In the genomic region with DNA sequence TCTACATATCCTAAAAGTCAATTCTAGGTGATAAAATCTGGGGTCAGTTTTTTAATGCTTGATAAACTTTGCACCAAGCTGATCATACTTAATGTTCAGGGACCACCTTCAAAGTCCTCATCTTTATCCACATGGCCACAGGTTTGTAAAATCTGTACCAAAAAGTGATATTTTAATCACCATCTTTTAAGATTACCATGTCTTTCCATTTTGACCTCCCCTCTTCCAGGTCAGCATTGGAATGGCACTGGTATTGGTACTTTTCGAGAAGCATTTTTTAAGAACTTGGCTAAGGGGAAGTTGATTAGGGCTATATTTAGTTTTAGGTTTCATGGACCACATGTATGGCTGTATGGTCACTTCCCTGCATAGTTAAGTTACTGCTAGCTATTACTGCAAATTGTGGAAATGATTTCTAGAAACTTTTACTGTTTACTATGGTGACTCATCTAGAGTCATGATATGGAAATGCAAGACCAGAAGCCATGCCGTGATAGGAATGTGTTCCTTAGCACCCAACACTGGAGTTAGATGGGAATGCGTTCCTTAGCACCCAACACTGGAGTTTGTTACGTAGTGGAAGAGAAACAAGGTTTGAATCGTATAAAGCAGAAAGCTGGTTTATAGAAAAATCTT, we compare ENCODE assay signal across 11 cellular contexts. TPM values are rescaled to one million over a fixed set of nuclear protein-coding genes. Genes with fewer than 3 reads are reported as not detected.
A peak's percentile ranks its signal among the peaks of the same experiment; 100 is the strongest.
DNase-seq lines count a peak whose midpoint lies in the region; ATAC-seq, FAIRE-seq and TF ChIP-seq lines count a peak whose summit lies in the region.
"Had no signal": no experiment of that assay in that cellular context is flagged by ENCODE, and none has a peak within 500 bp of the region (broad histone marks: within the 10 kb centered on the region; RNA-seq: fewer than 3 reads in every experiment).

No MANE protein-coding gene starts in this region.

- peaks cover 1% of the 10 kb centered on the region for H3K9me3 Mint-ChIP-seq in glutamatergic neuron (ENCODE audit: unreplicated experiment)
- H3K9me3 Mint-ChIP-seq: activated CD4-positive, alpha-beta memory T cell treated with anti-CD3 and anti-CD28 coated beads, Interleukin-2, amount 10 ng/mL, durations not matched to agents 7 days and 5 days; activated naive CD8-positive, alpha-beta T cell treated with anti-CD3 and anti-CD28 coated beads, Interleukin-2, amount 10 ng/mL, durations not matched to agents 7 days and 5 days; T-cell had no signal

- no peaks in the 10 kb centered on the region for H3K27me3 Mint-ChIP-seq in glutamatergic neuron (ENCODE audit: unreplicated experiment)

- no peak for FAIRE-seq in small intestine (lab: Jason Lieb, UNC)

- no peak for TF ChIP-seq POLR2A in sigmoid colon (IDR thresholded peaks at IDR 0.05)

- H3K4me1 ChIP-seq in small intestine (ENCODE audit: control insufficient read depth in 2 of 2, insufficient read depth in 1 of 2, low read depth in 1 of 2, low read length in 1 of 2) (no peaks in the 10 kb centered on the region), sigmoid colon (peaks cover 0 to 10% (median 4%) of the 10 kb centered on the region in 4 donors)

- TF ChIP-seq EP300 in sigmoid colon (IDR thresholded peaks at IDR 0.05) = no peak

- H3K4me3 ChIP-seq in small intestine (ENCODE audit: low read depth in 1 of 2, low read length in 2 of 2) (no peak overlapping the region), sigmoid colon (no peak overlapping the region)
- H3K4me3 ChIP-seq: lower lobe of right lung had no signal

- H3K4me3 Mint-ChIP-seq in glutamatergic neuron (ENCODE audit: unreplicated experiment) = no peak overlapping the region
- H3K4me3 Mint-ChIP-seq: activated CD4-positive, alpha-beta memory T cell treated with anti-CD3 and anti-CD28 coated beads, Interleukin-2, amount 10 ng/mL, durations not matched to agents 7 days and 5 days; activated naive CD8-positive, alpha-beta T cell treated with anti-CD3 and anti-CD28 coated beads, Interleukin-2, amount 10 ng/mL, durations not matched to agents 7 days and 5 days; T-cell had no signal

- no peaks in the 10 kb centered on the region for H3K36me3 Mint-ChIP-seq in glutamatergic neuron (ENCODE audit: unreplicated experiment)
- H3K36me3 Mint-ChIP-seq: activated naive CD8-positive, alpha-beta T cell treated with anti-CD3 and anti-CD28 coated beads, Interleukin-2, amount 10 ng/mL, durations not matched to agents 7 days and 5 days; T-cell had no signal

- no peak for TF ChIP-seq CTCF in glutamatergic neuron (IDR thresholded peaks at IDR 0.05; ENCODE audit: partially characterized antibody, unreplicated experiment)
- TF ChIP-seq CTCF in sigmoid colon (IDR thresholded peaks at IDR 0.05) = no peak

- no peaks in the 10 kb centered on the region for H3K27me3 ChIP-seq in small intestine (ENCODE audit: control insufficient read depth in 2 of 2, insufficient read depth in 2 of 2, low read length in 2 of 2)
- H3K27me3 ChIP-seq in sigmoid colon = no peaks in the 10 kb centered on the region

- 71 to 80% (median 75%) methylated on average over 5 of the region's 5 CpGs for WGBS in small intestine, 3 donors
- 74 to 83% methylated on average over 5 of the region's 5 CpGs for WGBS in sigmoid colon, 2 donors

- no peaks in the 10 kb centered on the region for H3K9me3 ChIP-seq in small intestine (ENCODE audit: control insufficient read depth, low read depth)
- H3K9me3 ChIP-seq in sigmoid colon = no peaks in the 10 kb centered on the region
- H3K9me3 ChIP-seq: lower lobe of right lung had no signal

- no peak overlapping the region for H3K27ac Mint-ChIP-seq in glutamatergic neuron (ENCODE audit: unreplicated experiment)
- H3K27ac Mint-ChIP-seq: activated CD4-positive, alpha-beta memory T cell treated with anti-CD3 and anti-CD28 coated beads, Interleukin-2, amount 10 ng/mL, durations not matched to agents 7 days and 5 days; activated naive CD8-positive, alpha-beta T cell treated with anti-CD3 and anti-CD28 coated beads, Interleukin-2, amount 10 ng/mL, durations not matched to agents 7 days and 5 days; T-cell had no signal

- H3K36me3 ChIP-seq in small intestine (ENCODE audit: control insufficient read depth in 2 of 2, insufficient read depth in 2 of 2, low read length in 2 of 2) (no peaks in the 10 kb centered on the region), sigmoid colon (no peaks in the 10 kb centered on the region)
- H3K36me3 ChIP-seq: lower lobe of right lung had no signal

- DNase-seq in HCEC 1CT = peak; percentile 75
- peak; percentile 69 for DNase-seq in RPMI7951 (ENCODE audit: low read depth)
- peak; percentile 33 for DNase-seq in small intestine
- DNase-seq in glutamatergic neuron = no peak
- DNase-seq in sigmoid colon = no peak
- DNase-seq: activated CD4-positive, alpha-beta memory T cell treated with anti-CD3 and anti-CD28 coated beads, Interleukin-2, amount 10 ng/mL, durations not matched to agents 7 days and 5 days; activated naive CD8-positive, alpha-beta T cell treated with anti-CD3 and anti-CD28 coated beads, Interleukin-2, amount 10 ng/mL, durations not matched to agents 7 days and 5 days; lower lobe of right lung; T-cell had no signal

- H3K27ac ChIP-seq in small intestine (ENCODE audit: low read depth in 1 of 2, low read length in 1 of 2) (no peak overlapping the region), sigmoid colon (no peak overlapping the region)
- H3K27ac ChIP-seq: lower lobe of right lung had no signal

- H3K4me1 Mint-ChIP-seq in glutamatergic neuron (ENCODE audit: low read depth, unreplicated experiment) = no peaks in the 10 kb centered on the region
- H3K4me1 Mint-ChIP-seq: activated CD4-positive, alpha-beta memory T cell treated with anti-CD3 and anti-CD28 coated beads, Interleukin-2, amount 10 ng/mL, durations not matched to agents 7 days and 5 days; activated naive CD8-positive, alpha-beta T cell treated with anti-CD3 and anti-CD28 coated beads, Interleukin-2, amount 10 ng/mL, durations not matched to agents 7 days and 5 days; T-cell had no signal

- intact Hi-C loops in sigmoid colon (cut with DNase I) = loop anchor here (10.0 kb wide), 1 partner anchor 76 kb away; no protein-coding TSS in a partner anchor

- ATAC-seq in esophagus mucosa = peak; percentile 31
- ATAC-seq in HG03354 (IDR thresholded peaks at IDR 0.05; ENCODE audit: poor library complexity, severe bottlenecking, unreplicated experiment) = no peak
- ATAC-seq: lower lobe of right lung, T-cell had no signal

RNA-seq across cellular contexts. Expression of a gene that starts 50.8 kb away (rescaled TPM):
- total RNA-seq in RPMI7951 (2014; rRNA removed; shearing (Covaris generic)) = 0.20 and 0.24 TPM in 2 replicates
- 304 TPM for total RNA-seq in esophagus mucosa
- polyA plus RNA-seq in small intestine = 10 to 100 TPM; 25.7 to 41.4 (median 32.2) TPM
- total RNA-seq in glutamatergic neuron (ENCODE audit: unreplicated experiment) = 25.7 TPM
- total RNA-seq in sigmoid colon = 100 to 1,000 TPM in 1 of 4 donors, 10 to 100 TPM in 3; 41.9 to 127 (median 73.9) TPM
- polyA plus RNA-seq in sigmoid colon = 10 to 100 TPM; 46.8 to 49.5 (median 47.9) TPM

Comparison
In these comparisons a context has a peak if more than half of its experiments do, and no peak if none do; other contexts are left out.
1. DNase-seq: peak in HCEC 1CT (single experiment), RPMI7951 (single experiment) and small intestine (single experiment); none in glutamatergic neuron (single experiment) and sigmoid colon (single experiment).
2. RNA of a gene that starts 50.8 kb away (total RNA-seq): 304 TPM in esophagus mucosa (single experiment), 41.9 to 127 TPM in sigmoid colon and 25.7 TPM in glutamatergic neuron (single experiment); 0.20 to 0.24 TPM in RPMI7951; every median in the first group is over 10 times any median in the second.